10 cellular contexts compared by ENCODE assay signal in genomic region chr2:217835931-217836881, GRCh38.
DNase-seq lines count a peak whose midpoint lies in the region; ATAC-seq and TF ChIP-seq lines count a peak whose summit lies in the region.
"Had no signal": no experiment of that assay in that cellular context is flagged by ENCODE, and none has a peak within 500 bp of the region (broad histone marks: within the 10 kb centered on the region; RNA-seq: fewer than 3 reads in every experiment).

No MANE protein-coding gene starts in this region.

- H3K9me3 ChIP-seq in heart left ventricle (no peaks in the 10 kb centered on the region), prostate gland (no peaks in the 10 kb centered on the region)

- H3K4me1 Mint-ChIP-seq in activated naive CD4-positive, alpha-beta T cell treated with anti-CD3 and anti-CD28 coated beads, Interleukin-2, amount 10 ng/mL, durations not matched to agents 7 days and 5 days, result no peaks in the 10 kb centered on the region

- CTCF ChIA-PET in activated naive CD4-positive, alpha-beta T cell treated with anti-CD3 and anti-CD28 coated beads, Interleukin-2, amount 10 ng/mL, durations not matched to agents 7 days and 5 days (lab: Charles Lee), result interaction anchor here (1.9 kb wide), 1 partner anchor 50 kb away, joined by 8 read pairs; no protein-coding TSS in a partner anchor

- H3K27me3 Mint-ChIP-seq in activated naive CD4-positive, alpha-beta T cell treated with anti-CD3 and anti-CD28 coated beads, Interleukin-2, amount 10 ng/mL, durations not matched to agents 7 days and 5 days, result peaks cover 11% of the 10 kb centered on the region

- no peaks in the 10 kb centered on the region for H3K9me3 Mint-ChIP-seq in activated naive CD4-positive, alpha-beta T cell treated with anti-CD3 and anti-CD28 coated beads, Interleukin-2, amount 10 ng/mL, durations not matched to agents 7 days and 5 days

- 48 to 62% (median 54%) methylated on average over 13 to 18 of the region's 18 CpGs for WGBS in heart left ventricle, 4 donors
- 79% methylated on average over 18 of the region's 18 CpGs for WGBS in prostate gland

- no peak for TF ChIP-seq CTCF in heart left ventricle (IDR thresholded peaks at IDR 0.05)
- no peak for TF ChIP-seq CTCF in prostate gland (IDR thresholded peaks at IDR 0.05)

- H3K36me3 ChIP-seq in heart left ventricle (peaks cover 2 to 74% (median 62%) of the 10 kb centered on the region in 9 donors), prostate gland (peaks cover 5 to 17% of the 10 kb centered on the region in 2 donors)

- ATAC-seq in heart left ventricle, result peak; percentile 1 to 70 (median 48)
- ATAC-seq in HG02763 (IDR thresholded peaks at IDR 0.05; ENCODE audit: unreplicated experiment), result no peak

- H3K36me3 Mint-ChIP-seq in activated naive CD4-positive, alpha-beta T cell treated with anti-CD3 and anti-CD28 coated beads, Interleukin-2, amount 10 ng/mL, durations not matched to agents 7 days and 5 days, result no peaks in the 10 kb centered on the region

- H3K27ac ChIP-seq in heart left ventricle (peak overlapping the region; percentile 74 to 96 (median 88)), prostate gland (peak overlapping the region; percentile 39 to 42)

- H3K27ac Mint-ChIP-seq in activated naive CD4-positive, alpha-beta T cell treated with anti-CD3 and anti-CD28 coated beads, Interleukin-2, amount 10 ng/mL, durations not matched to agents 7 days and 5 days, result no peak overlapping the region

- H3K4me1 ChIP-seq in heart left ventricle (peaks cover 17 to 100% (median 91%) of the 10 kb centered on the region in 12 donors), prostate gland (replicated peaks) (peaks cover 4% of the 10 kb centered on the region)

- H3K27me3 ChIP-seq in heart left ventricle (no peaks in the 10 kb centered on the region), prostate gland (replicated peaks; ENCODE audit: insufficient read depth) (no peaks in the 10 kb centered on the region)

- TF ChIP-seq POLR2A in heart left ventricle (IDR thresholded peaks at IDR 0.05), result no peak
- no peak for TF ChIP-seq POLR2A in prostate gland (IDR thresholded peaks at IDR 0.05)

- DNase-seq in ELF-1 (ENCODE audit: low read depth, low spot score), result peak; percentile 88
- peak; percentile 15 for DNase-seq in amniotic stem cell (lab: John Stamatoyannopoulos, UW)
- peak; percentile 79 to 89 (median 88) for DNase-seq in heart left ventricle
- DNase-seq in prostate gland (ENCODE audit: low spot score), result no peak
- DNase-seq in NCI-H345 treated with DMSO at 0.1 percent for 48 hours (lab: John Stamatoyannopoulos, UW; ENCODE audit: unreplicated experiment), result no peak
- DNase-seq in activated naive CD4-positive, alpha-beta T cell treated with anti-CD3 and anti-CD28 coated beads, Interleukin-2, amount 10 ng/mL, durations not matched to agents 7 days and 5 days, result no peak
- DNase-seq in NCI-H1092 treated with DMSO at 0.1 percent for 48 hours (lab: John Stamatoyannopoulos, UW), result no peak
- DNase-seq: activated CD4-positive, alpha-beta T cell treated with anti-CD3 and anti-CD28 coated beads for 1 hour; DMS153 had no signal

- H3K4me3 ChIP-seq in heart left ventricle (no peak overlapping the region), prostate gland (no peak overlapping the region)

- no peak overlapping the region for H3K4me3 Mint-ChIP-seq in activated naive CD4-positive, alpha-beta T cell treated with anti-CD3 and anti-CD28 coated beads, Interleukin-2, amount 10 ng/mL, durations not matched to agents 7 days and 5 days

- intact Hi-C loops in heart left ventricle (cut with DNase I), result loop anchor here in 2 of 10 donors (2.0 kb wide), 1 partner anchor 21 kb away; no protein-coding TSS in a partner anchor
- intact Hi-C loops in prostate gland (cut with DNase I), result no loop called here

Comparison
In these comparisons a context has a peak if more than half of its experiments do, and no peak if none do; other contexts are left out.
1. DNase-seq: peak in ELF-1 (single experiment), amniotic stem cell (single experiment) and heart left ventricle (5 of 5); none in prostate gland (single experiment), NCI-H345 treated with DMSO at 0.1 percent for 48 hours (single experiment), activated naive CD4-positive, alpha-beta T cell treated with anti-CD3 and anti-CD28 coated beads, Interleukin-2, amount 10 ng/mL, durations not matched to agents 7 days and 5 days (single experiment) and NCI-H1092 treated with DMSO at 0.1 percent for 48 hours (single experiment).